ENCODE assay signal across 15 cellular contexts in genomic region chr6:10962673-10963072, GRCh38.
A peak's percentile ranks its signal among the peaks of the same experiment; 100 is the strongest.
DNase-seq lines count a peak whose midpoint lies in the region; ATAC-seq and TF ChIP-seq lines count a peak whose summit lies in the region.
"Had no signal": no experiment of that assay in that cellular context is flagged by ENCODE, and none has a peak within 500 bp of the region (broad histone marks: within the 10 kb centered on the region; RNA-seq: fewer than 3 reads in every experiment).

No MANE protein-coding gene starts in this region.

- H3K4me1 ChIP-seq in adrenal gland (replicated peaks in 1 of 2) = no peaks in the 10 kb centered on the region

- intact Hi-C loops in adrenal gland (cut with DNase I) = no loop called here

- H3K27me3 ChIP-seq in BJ (ENCODE audit: control insufficient read depth, insufficient read depth, low read length) (no peaks in the 10 kb centered on the region), adrenal gland (no peaks in the 10 kb centered on the region)
- H3K27me3 ChIP-seq: MG63 had no signal

- H3K4me3 ChIP-seq in BJ (ENCODE audit: low read depth, low read length) = no peak overlapping the region
- H3K4me3 ChIP-seq in adrenal gland = no peak overlapping the region
- H3K4me3 ChIP-seq: MG63 had no signal

- H3K9me3 ChIP-seq in adrenal gland (replicated peaks in 1 of 3) = peaks cover 0 to 6% (median 0%) of the 10 kb centered on the region in 3 donors

- POLR2A ChIA-PET in BJ (lab: Charles Lee) = interaction anchor here (0.5 to 0.7 kb wide), 3 partner anchors 75 to 1436 kb away, joined by 3 to 5 read pairs (median 4); no protein-coding TSS in a partner anchor

- TF ChIP-seq POLR2A in GM18505 (IDR thresholded peaks at IDR 0.05; ENCODE audit: borderline replicate concordance, extremely low read depth, insufficient read depth, insufficient read length) (no peak), adrenal gland (IDR thresholded peaks at IDR 0.05) (no peak)

- TF ChIP-seq CTCF in BJ (IDR thresholded peaks at IDR 0.05; ENCODE audit: insufficient read depth, low read depth, low read length) (no peak), adrenal gland (IDR thresholded peaks at IDR 0.05) (no peak)

- DNase-seq in BJ (ENCODE audit: low read depth) (peak; percentile 72), amniotic stem cell (lab: John Stamatoyannopoulos, UW) (peak; percentile 80), hepatic stellate cell (ENCODE audit: low spot score) (peak; percentile 69), adrenal gland (no peak)
- DNase-seq in activated CD4-positive, alpha-beta T cell treated with anti-CD3 and anti-CD28 coated beads for 1 hour = no peak
- DNase-seq in activated CD4-positive, alpha-beta T cell treated with anti-CD3 and anti-CD28 coated beads, Interleukin-2, amount 50 U/mL, for 48 hours = no peak
- DNase-seq: activated CD4-positive, alpha-beta T cell treated with anti-CD3 and anti-CD28 coated beads, Interleukin-2, amount 10 ng/mL, durations not matched to agents 7 days and 5 days; erythroblast; left cardiac atrium; MG63; NCI-H526; posterior cingulate gyrus; SW 1271 had no signal

- no peaks in the 10 kb centered on the region for H3K36me3 ChIP-seq in BJ (ENCODE audit: control insufficient read depth, insufficient read depth, low read length)
- no peaks in the 10 kb centered on the region for H3K36me3 ChIP-seq in adrenal gland (replicated peaks in 1 of 2)
- H3K36me3 ChIP-seq: MG63 had no signal

- 37 to 54% (median 43%) methylated on average over 1 of the region's 1 CpG for WGBS in adrenal gland, 4 donors

- ATAC-seq in HG02798 (IDR thresholded peaks at IDR 0.05; ENCODE audit: poor library complexity, unreplicated experiment) (peak; percentile 55), GM18505 (IDR thresholded peaks at IDR 0.05; ENCODE audit: unreplicated experiment) (no peak)

- H3K27ac ChIP-seq in adrenal gland = no peak overlapping the region

- CTCF ChIA-PET in BJ (lab: Yijun Ruan, JAX) = interaction anchor here (1.0 to 1.4 kb wide), 2 partner anchors 11 to 107 kb away, joined by 4 to 6 read pairs; no protein-coding TSS in a partner anchor

Comparison
In these comparisons a context has a peak if more than half of its experiments do, and no peak if none do; other contexts are left out.
1. DNase-seq: peak in BJ (single experiment), amniotic stem cell (single experiment) and hepatic stellate cell (single experiment); none in activated CD4-positive, alpha-beta T cell treated with anti-CD3 and anti-CD28 coated beads for 1 hour (single experiment), adrenal gland (0 of 7) and activated CD4-positive, alpha-beta T cell treated with anti-CD3 and anti-CD28 coated beads, Interleukin-2, amount 50 U/mL, for 48 hours (0 of 2).